ENCODE assay signal across 8 cellular contexts in genomic region chr2:236569593-236569973, GRCh38. TPM values are rescaled to one million over a fixed set of nuclear protein-coding genes. Genes with fewer than 3 reads are reported as not detected.
DNase-seq lines count a peak whose midpoint lies in the region; ATAC-seq and TF ChIP-seq lines count a peak whose summit lies in the region.

Gene ACKR3 (plus strand): TSS chr2:236569825. CDS start chr2:236580466, 10,641 bp downstream.

- WGBS in esophagus, 2 donors, result 1 to 3% methylated on average over 9 of the region's 9 CpGs

- peak; percentile 61 for TF ChIP-seq CTCF in AG09319 (IDR thresholded peaks at IDR 0.05; ENCODE audit: low read depth, low read length)

- H3K4me3 ChIP-seq in esophagus (ENCODE audit: low read depth in 1 of 2, low read length in 2 of 2) (peak within 1 kb of the TSS; percentile 41 to 63), muscle layer of duodenum (ENCODE audit: low read depth in 1 of 2, low read length in 2 of 2) (peak within 1 kb of the TSS; percentile 56 to 65)

- DNase-seq in AG09319 (ENCODE audit: extremely low read depth, low read depth) (peak; percentile 84), NCI-H748 (lab: John Stamatoyannopoulos, UW; ENCODE audit: unreplicated experiment) (peak; percentile 83)
- DNase-seq in activated CD8-positive, alpha-beta memory T cell treated with anti-CD3 and anti-CD28 coated beads, Interleukin-2, amount 50 U/mL, for 48 hours, result peak; percentile 67
- DNase-seq in stimulated activated CD8-positive, alpha-beta memory T cell treated with anti-CD3 and anti-CD28 coated beads, Interleukin-7, amount 100 ng/mL, for 48 hours (ENCODE audit: extremely low read depth in 1 of 2, low read depth in 1 of 2), result peak; percentile 33 to 57

- H3K4me1 ChIP-seq in esophagus (ENCODE audit: control insufficient read depth in 2 of 2, insufficient read depth in 2 of 2, low read length in 1 of 2) (peaks cover 0 to 4% of the 10 kb centered on the region in 2 donors), muscle layer of duodenum (ENCODE audit: control insufficient read depth in 1 of 2, insufficient read depth in 2 of 2, low read length in 2 of 2) (peaks cover 0 to 17% of the 10 kb centered on the region in 2 donors)

- H3K9me3 ChIP-seq in esophagus (ENCODE audit: control insufficient read depth in 2 of 2, insufficient read depth in 1 of 2, low read depth in 1 of 2, low read length in 1 of 2) (no peaks in the 10 kb centered on the region), muscle layer of duodenum (ENCODE audit: control insufficient read depth in 1 of 2, low read length in 2 of 2) (no peaks in the 10 kb centered on the region)

- H3K36me3 ChIP-seq in esophagus (ENCODE audit: control insufficient read depth in 2 of 2, insufficient read depth in 2 of 2, low read length in 1 of 2), result no peaks in the 10 kb centered on the region
- H3K36me3 ChIP-seq in muscle layer of duodenum (ENCODE audit: control insufficient read depth in 1 of 2, insufficient read depth in 2 of 2, low read length in 2 of 2), result no peaks in the 10 kb centered on the region

- ATAC-seq in GM19023 (IDR thresholded peaks at IDR 0.05; ENCODE audit: unreplicated experiment) (peak; percentile 68), HG03159 (IDR thresholded peaks at IDR 0.05; ENCODE audit: unreplicated experiment) (peak; percentile 76)

- H3K27ac ChIP-seq in esophagus (ENCODE audit: low read depth in 2 of 2, low read length in 1 of 2) (peak within 1 kb of the TSS; percentile 81 to 87), muscle layer of duodenum (ENCODE audit: low read length) (peak within 1 kb of the TSS; percentile 74)

- H3K27me3 ChIP-seq in esophagus (ENCODE audit: control insufficient read depth in 1 of 2, insufficient read depth in 2 of 2, low read length in 2 of 2), result no peaks in the 10 kb centered on the region
- H3K27me3 ChIP-seq in muscle layer of duodenum (ENCODE audit: low read depth, low read length), result no peaks in the 10 kb centered on the region

RNA-seq across cellular contexts. Expression of gene ACKR3, which starts in this region (rescaled TPM):
- 10 to 100 TPM in 1 of 2 donors, 1 to 10 TPM in 1; 7.3 to 20.6 TPM for polyA plus RNA-seq in esophagus

Comparison
In these comparisons a context has a peak if more than half of its experiments do, and no peak if none do; other contexts are left out.
1. Peak in every context shown above with its lines: DNase-seq, ATAC-seq, H3K4me3 ChIP-seq and H3K27ac ChIP-seq.